In genomic region chr5:94793816-94794198, GRCh38 we compare ENCODE assay signal across 8 cellular contexts.
DNase-seq lines count a peak whose midpoint lies in the region; ATAC-seq and TF ChIP-seq lines count a peak whose summit lies in the region.

No MANE protein-coding gene starts in this region.

- H3K27me3 ChIP-seq in thymus (ENCODE audit: control insufficient read depth, insufficient read depth): no peaks in the 10 kb centered on the region

- H3K36me3 Mint-ChIP-seq in activated naive CD4-positive, alpha-beta T cell treated with anti-CD3 and anti-CD28 coated beads, Interleukin-2, amount 50 U/mL, for 72 hours: no peaks in the 10 kb centered on the region

- peak overlapping the region; percentile 86 to 91 for H3K27ac Mint-ChIP-seq in activated naive CD4-positive, alpha-beta T cell treated with anti-CD3 and anti-CD28 coated beads, Interleukin-2, amount 50 U/mL, for 72 hours

- H3K27ac ChIP-seq in thymus (ENCODE audit: low read depth): peak overlapping the region; percentile 78

- H3K9me3 Mint-ChIP-seq in activated naive CD4-positive, alpha-beta T cell treated with anti-CD3 and anti-CD28 coated beads, Interleukin-2, amount 50 U/mL, for 72 hours: no peaks in the 10 kb centered on the region

- H3K9me3 ChIP-seq in thymus (ENCODE audit: control insufficient read depth): no peaks in the 10 kb centered on the region

- peak; percentile 17 for DNase-seq in Ammon's horn (ENCODE audit: low spot score)
- DNase-seq in activated naive CD4-positive, alpha-beta T cell treated with anti-CD3 and anti-CD28 coated beads, Interleukin-2, amount 50 U/mL, for 72 hours (ENCODE audit: low spot score in 2 of 2): peak in 1 of 2 donors; percentile 4
- DNase-seq in stimulated activated CD4-positive, alpha-beta T cell treated with anti-CD3 and anti-CD28 coated beads, Interleukin-2, amount 100 ng/mL, for 24 hours: no peak
- no peak for DNase-seq in HPDE6-E6E7 (ENCODE audit: extremely low spot score)
- DNase-seq in omental fat pad (ENCODE audit: low spot score): no peak

- no peak overlapping the region for H3K4me3 ChIP-seq in thymus (ENCODE audit: low read length)

- no peaks in the 10 kb centered on the region for H3K36me3 ChIP-seq in thymus (ENCODE audit: control insufficient read depth, insufficient read depth)

- peaks cover 29% of the 10 kb centered on the region for H3K4me1 ChIP-seq in thymus (ENCODE audit: control insufficient read depth, insufficient read depth, low read length)

- TF ChIP-seq CTCF in omental fat pad (IDR thresholded peaks at IDR 0.05): no peak

- peak; percentile 34 for ATAC-seq in GM19043 (IDR thresholded peaks at IDR 0.05; ENCODE audit: low read depth, unreplicated experiment)
- peak; percentile 41 for ATAC-seq in HG03159 (IDR thresholded peaks at IDR 0.05; ENCODE audit: unreplicated experiment)
- peak; percentile 70 to 85 for ATAC-seq in activated naive CD4-positive, alpha-beta T cell treated with anti-CD3 and anti-CD28 coated beads, Interleukin-2, amount 50 U/mL, for 72 hours
- ATAC-seq in omental fat pad (ENCODE audit: low FRiP score): no peak
